ENCODE assay signal across 10 cellular contexts in genomic region chr12:94289551-94290312, GRCh38.
DNase-seq lines count a peak whose midpoint lies in the region; ATAC-seq and TF ChIP-seq lines count a peak whose summit lies in the region.
"Had no signal": no experiment of that assay in that cellular context is flagged by ENCODE, and none has a peak within 500 bp of the region (broad histone marks: within the 10 kb centered on the region; RNA-seq: fewer than 3 reads in every experiment).

No MANE protein-coding gene starts in this region.

- DNase-seq in GM04504 (ENCODE audit: low read depth) = peak; percentile 68
- peak; percentile 45 for DNase-seq in astrocyte of the cerebellum (ENCODE audit: low read depth)
- peak; percentile 59 for DNase-seq in hepatic stellate cell (ENCODE audit: low spot score)
- DNase-seq in stimulated activated effector memory CD8-positive, alpha-beta T cell treated with anti-CD3 and anti-CD28 coated beads, Interleukin-12 subunit alpha, Interleukin-12 subunit beta, amount 100 ng/mL, for 72 hours (ENCODE audit: low spot score in 2 of 2) = no peak
- DNase-seq in HuH-7 (ENCODE audit: low spot score) = no peak
- DNase-seq in activated gamma-delta T cell treated with Interleukin-2 at 50 U/mL for 16 hours = no peak
- no peak for DNase-seq in OCI-LY7 (ENCODE audit: low spot score)
- DNase-seq: NCI-H1048, SW 1271 had no signal

- H3K9me2 ChIP-seq in OCI-LY7 (ENCODE audit: insufficient read depth, low read length) = no peaks in the 10 kb centered on the region

- TF ChIP-seq CTCF in astrocyte of the cerebellum (IDR thresholded peaks at IDR 0.05; ENCODE audit: low read depth, low read length, missing control alignments) (no peak), OCI-LY7 (conservative IDR thresholded peaks at IDR 0.05; ENCODE audit: low read length) (no peak)

- H3K4me1 Mint-ChIP-seq in stimulated activated effector memory CD8-positive, alpha-beta T cell treated with anti-CD3 and anti-CD28 coated beads, Interleukin-12 subunit alpha, Interleukin-12 subunit beta, amount 100 ng/mL, for 72 hours = peaks cover 15% of the 10 kb centered on the region

- H3K27ac Mint-ChIP-seq in stimulated activated effector memory CD8-positive, alpha-beta T cell treated with anti-CD3 and anti-CD28 coated beads, Interleukin-12 subunit alpha, Interleukin-12 subunit beta, amount 100 ng/mL, for 72 hours = peak overlapping the region; percentile 43

- in situ Hi-C loops in astrocyte of the cerebellum (cut with HindIII; ENCODE audit: low sequenced_read_pairs) = no loop called here

- H3K79me2 ChIP-seq in OCI-LY7 (ENCODE audit: insufficient read depth, low read depth, low read length) = no peaks in the 10 kb centered on the region

- H4K20me1 ChIP-seq in OCI-LY7 (ENCODE audit: insufficient read depth, low read length) = no peaks in the 10 kb centered on the region

- H3K4me3 ChIP-seq in astrocyte of the cerebellum (ENCODE audit: low read depth, low read length) = no peak overlapping the region
- H3K4me3 ChIP-seq in OCI-LY7 (ENCODE audit: low read depth, low read length, poor library complexity, severe bottlenecking) = no peak overlapping the region

- ATAC-seq in stimulated activated effector memory CD8-positive, alpha-beta T cell treated with anti-CD3 and anti-CD28 coated beads, Interleukin-12 subunit alpha, Interleukin-12 subunit beta, amount 100 ng/mL, for 72 hours = no peak
- no peak for ATAC-seq in GM21576 (IDR thresholded peaks at IDR 0.05; ENCODE audit: unreplicated experiment)

- H3K4me1 ChIP-seq in OCI-LY7 (ENCODE audit: insufficient read depth, low read length, poor library complexity, severe bottlenecking) = no peaks in the 10 kb centered on the region

- no peak overlapping the region for H3K4me2 ChIP-seq in OCI-LY7 (ENCODE audit: low read length)

- intact Hi-C loops in OCI-LY7 (cut with micrococcal nuclease; ENCODE audit: unreplicated experiment) = no loop called here

- peaks cover 32% of the 10 kb centered on the region for H3K36me3 Mint-ChIP-seq in stimulated activated effector memory CD8-positive, alpha-beta T cell treated with anti-CD3 and anti-CD28 coated beads, Interleukin-12 subunit alpha, Interleukin-12 subunit beta, amount 100 ng/mL, for 72 hours

- no peaks in the 10 kb centered on the region for H3K9me3 Mint-ChIP-seq in stimulated activated effector memory CD8-positive, alpha-beta T cell treated with anti-CD3 and anti-CD28 coated beads, Interleukin-12 subunit alpha, Interleukin-12 subunit beta, amount 100 ng/mL, for 72 hours

- H2AFZ ChIP-seq in OCI-LY7 (ENCODE audit: low read length) = no peak overlapping the region

- BruUV-seq in OCI-LY7 (replicated peaks; lab: Mats Ljungman, UMichigan) = no TSS peak

- H3K36me3 ChIP-seq in OCI-LY7 (ENCODE audit: insufficient read depth, low read length) = no peaks in the 10 kb centered on the region

- CTCF ChIA-PET in OCI-LY7 (lab: Charles Lee; ENCODE audit: unreplicated experiment) = interaction anchor here (0.6 kb wide), 1 partner anchor 377 kb away, joined by 3 read pairs; no protein-coding TSS in a partner anchor

- POLR2A ChIA-PET in OCI-LY7 (lab: Charles Lee) = interaction anchor here (0.5 to 1.4 kb wide), 4 partner anchors 20 to 1220 kb away, joined by 3 to 4 read pairs (median 4); no protein-coding TSS in a partner anchor

- H3K9me3 ChIP-seq in OCI-LY7 (ENCODE audit: low read length) = no peaks in the 10 kb centered on the region

- no peak overlapping the region for H3K4me3 Mint-ChIP-seq in stimulated activated effector memory CD8-positive, alpha-beta T cell treated with anti-CD3 and anti-CD28 coated beads, Interleukin-12 subunit alpha, Interleukin-12 subunit beta, amount 100 ng/mL, for 72 hours

- no peak overlapping the region for H3K27ac ChIP-seq in OCI-LY7 (ENCODE audit: low read depth, low read length, poor library complexity, severe bottlenecking)

Comparison
In these comparisons a context has a peak if more than half of its experiments do, and no peak if none do; other contexts are left out.
1. DNase-seq: peak in GM04504 (single experiment), astrocyte of the cerebellum (single experiment) and hepatic stellate cell (single experiment); none in stimulated activated effector memory CD8-positive, alpha-beta T cell treated with anti-CD3 and anti-CD28 coated beads, Interleukin-12 subunit alpha, Interleukin-12 subunit beta, amount 100 ng/mL, for 72 hours (0 of 2), HuH-7 (single experiment), activated gamma-delta T cell treated with Interleukin-2 at 50 U/mL for 16 hours (single experiment) and OCI-LY7 (single experiment).